ENCODE assay signal across 14 cellular contexts in the genomic region with DNA sequence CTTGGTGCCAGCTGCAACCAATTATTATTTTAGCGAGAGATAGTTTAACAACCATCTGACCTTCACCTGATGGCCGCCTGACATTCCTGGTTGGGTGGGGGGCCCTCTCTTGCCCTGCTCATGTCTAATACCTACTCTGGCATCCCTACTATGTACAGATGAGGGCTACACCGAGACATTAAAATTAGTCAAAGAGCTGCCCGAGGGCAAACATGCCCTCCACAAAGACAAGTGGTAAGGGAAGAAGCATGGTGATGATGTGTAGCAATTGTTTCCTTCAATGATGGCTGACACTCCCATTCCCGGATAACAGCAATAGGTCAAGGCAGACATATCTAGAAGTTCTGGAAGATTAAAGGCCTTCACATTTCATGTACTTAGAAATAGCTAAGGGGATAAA.
"Had no signal": no experiment of that assay in that cellular context is flagged by ENCODE, and none has a peak within 500 bp of the region (broad histone marks: within the 10 kb centered on the region; RNA-seq: fewer than 3 reads in every experiment).

No MANE protein-coding gene starts in this region.

- H3K9me3 ChIP-seq: neutrophil, testis had no signal

- H3K4me3 ChIP-seq: lung, testis had no signal

- H3K9me3 Mint-ChIP-seq: activated CD8-positive, alpha-beta T cell treated with anti-CD3 and anti-CD28 coated beads for 36 hours; activated naive CD8-positive, alpha-beta T cell treated with anti-CD3 and anti-CD28 coated beads, Interleukin-2, amount 50 U/mL, for 24 hours; naive thymus-derived CD8-positive, alpha-beta T cell had no signal

- H3K4me3 Mint-ChIP-seq: activated CD4-positive, alpha-beta T cell treated with anti-CD3 and anti-CD28 coated beads for 36 hours; activated CD8-positive, alpha-beta T cell treated with anti-CD3 and anti-CD28 coated beads for 36 hours; activated naive CD8-positive, alpha-beta T cell treated with anti-CD3 and anti-CD28 coated beads, Interleukin-2, amount 50 U/mL, for 24 hours; naive thymus-derived CD8-positive, alpha-beta T cell had no signal

- H3K36me3 ChIP-seq: neutrophil had no signal

- H3K27ac Mint-ChIP-seq: activated CD4-positive, alpha-beta T cell treated with anti-CD3 and anti-CD28 coated beads for 36 hours; activated CD8-positive, alpha-beta T cell treated with anti-CD3 and anti-CD28 coated beads for 36 hours; activated naive CD8-positive, alpha-beta T cell treated with anti-CD3 and anti-CD28 coated beads, Interleukin-2, amount 50 U/mL, for 24 hours; naive thymus-derived CD8-positive, alpha-beta T cell had no signal

- H3K36me3 Mint-ChIP-seq: naive thymus-derived CD8-positive, alpha-beta T cell had no signal

- DNase-seq: activated CD4-positive, alpha-beta T cell treated with anti-CD3 and anti-CD28 coated beads for 36 hours; activated CD8-positive, alpha-beta memory T cell treated with anti-CD3 and anti-CD28 coated beads, Interleukin-2, amount 50 U/mL, for 48 hours; activated CD8-positive, alpha-beta T cell treated with anti-CD3 and anti-CD28 coated beads for 36 hours; activated naive CD8-positive, alpha-beta T cell treated with anti-CD3 and anti-CD28 coated beads, Interleukin-2, amount 50 U/mL, for 24 hours; caudate nucleus; effector memory CD4-positive, alpha-beta T cell; naive thymus-derived CD8-positive, alpha-beta T cell; stimulated activated CD4-positive, alpha-beta T cell treated with anti-CD3 and anti-CD28 coated beads, Interleukin-12 subunit alpha, Interleukin-12 subunit beta, amount 100 ng/mL, for 4 hours; stimulated activated naive CD4-positive, alpha-beta T cell; testis had no signal

- ATAC-seq: activated CD4-positive, alpha-beta T cell treated with anti-CD3 and anti-CD28 coated beads for 36 hours; activated CD8-positive, alpha-beta T cell treated with anti-CD3 and anti-CD28 coated beads for 36 hours; activated naive CD8-positive, alpha-beta T cell treated with anti-CD3 and anti-CD28 coated beads, Interleukin-2, amount 50 U/mL, for 24 hours; naive thymus-derived CD8-positive, alpha-beta T cell; sciatic nerve had no signal

- H3K4me1 ChIP-seq: testis had no signal

- H3K27ac ChIP-seq: neutrophil, testis, VCaP had no signal

- H3K27me3 ChIP-seq: neutrophil, testis had no signal

- H3K27me3 Mint-ChIP-seq: activated CD4-positive, alpha-beta T cell treated with anti-CD3 and anti-CD28 coated beads for 36 hours; activated CD8-positive, alpha-beta T cell treated with anti-CD3 and anti-CD28 coated beads for 36 hours; activated naive CD8-positive, alpha-beta T cell treated with anti-CD3 and anti-CD28 coated beads, Interleukin-2, amount 50 U/mL, for 24 hours; naive thymus-derived CD8-positive, alpha-beta T cell had no signal
